21 cellular contexts compared by ENCODE assay signal in the genomic region with DNA sequence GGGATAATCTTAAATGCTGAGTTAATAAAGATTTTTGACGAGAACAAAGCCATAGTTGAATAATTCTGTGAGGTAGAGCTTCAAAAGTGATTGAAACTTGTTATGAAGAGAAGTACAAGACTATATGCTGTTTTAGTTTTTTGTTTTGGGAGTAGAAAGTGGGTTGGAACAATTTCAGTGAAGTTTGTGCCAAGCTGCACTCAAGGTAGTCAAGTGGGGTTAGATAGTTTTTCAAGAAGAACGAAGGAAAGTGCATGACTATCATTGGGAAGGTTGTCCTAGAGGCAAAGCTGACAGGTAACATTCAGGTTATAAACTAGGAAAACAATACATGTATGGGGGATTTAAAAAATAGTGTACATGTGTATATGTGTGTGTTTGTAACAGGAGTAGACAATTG.
"Had no signal": no experiment of that assay in that cellular context is flagged by ENCODE, and none has a peak within 500 bp of the region (broad histone marks: within the 10 kb centered on the region; RNA-seq: fewer than 3 reads in every experiment).

No MANE protein-coding gene starts in this region.

- H3K4me3 Mint-ChIP-seq: activated B cell treated with CpG ODN at 0.5 μM for 24 hours; activated CD4-positive, alpha-beta memory T cell treated with anti-CD3 and anti-CD28 coated beads for 36 hours; activated naive CD8-positive, alpha-beta T cell treated with anti-CD3 and anti-CD28 coated beads, Interleukin-2, amount 50 U/mL, for 24 hours; natural killer cell treated with Interleukin-12 subunit alpha and Interleukin-12 subunit beta and Interleukin-15 and Interleukin-18, amount 100 ng/mL, for 72 hours had no signal

- H3K4me3 ChIP-seq: coronary artery, esophagus muscularis mucosa, gastrocnemius medialis, left lung, lung, prostate gland, tibial artery had no signal

- ATAC-seq: activated naive CD8-positive, alpha-beta T cell treated with anti-CD3 and anti-CD28 coated beads, Interleukin-2, amount 50 U/mL, for 24 hours; gastrocnemius medialis; left lung; natural killer cell treated with Interleukin-12 subunit alpha and Interleukin-12 subunit beta and Interleukin-15 and Interleukin-18, amount 100 ng/mL, for 72 hours had no signal

- H3K9me3 ChIP-seq: esophagus muscularis mucosa, gastrocnemius medialis, left lung, prostate gland, tibial artery had no signal

- H3K36me3 ChIP-seq: esophagus muscularis mucosa, gastrocnemius medialis, left lung, prostate gland, tibial artery had no signal

- H3K27me3 ChIP-seq: esophagus muscularis mucosa, gastrocnemius medialis, left lung, tibial artery had no signal

- H3K27ac Mint-ChIP-seq: activated B cell treated with CpG ODN at 0.5 μM for 24 hours; activated CD4-positive, alpha-beta memory T cell treated with anti-CD3 and anti-CD28 coated beads for 36 hours; activated naive CD8-positive, alpha-beta T cell treated with anti-CD3 and anti-CD28 coated beads, Interleukin-2, amount 50 U/mL, for 24 hours had no signal

- H3K4me1 ChIP-seq: gastrocnemius medialis, prostate gland had no signal

- H3K9me3 Mint-ChIP-seq: activated B cell treated with CpG ODN at 0.5 μM for 24 hours; activated CD4-positive, alpha-beta memory T cell treated with anti-CD3 and anti-CD28 coated beads for 36 hours; activated naive CD8-positive, alpha-beta T cell treated with anti-CD3 and anti-CD28 coated beads, Interleukin-2, amount 50 U/mL, for 24 hours; natural killer cell treated with Interleukin-12 subunit alpha and Interleukin-12 subunit beta and Interleukin-15 and Interleukin-18, amount 100 ng/mL, for 72 hours had no signal

- H3K27ac ChIP-seq: coronary artery, esophagus muscularis mucosa, gastrocnemius medialis, left lung, prostate gland, tibial artery had no signal

- H3K27me3 Mint-ChIP-seq: activated B cell treated with CpG ODN at 0.5 μM for 24 hours; activated CD4-positive, alpha-beta memory T cell treated with anti-CD3 and anti-CD28 coated beads for 36 hours; activated naive CD8-positive, alpha-beta T cell treated with anti-CD3 and anti-CD28 coated beads, Interleukin-2, amount 50 U/mL, for 24 hours; natural killer cell treated with Interleukin-12 subunit alpha and Interleukin-12 subunit beta and Interleukin-15 and Interleukin-18, amount 100 ng/mL, for 72 hours had no signal

- DNase-seq: activated B cell treated with CpG ODN at 0.5 μM for 24 hours; activated CD4-positive, alpha-beta memory T cell treated with anti-CD3 and anti-CD28 coated beads for 36 hours; activated CD4-positive, alpha-beta T cell treated with anti-CD3 and anti-CD28 coated beads for 4 hours; activated effector memory CD4-positive, alpha-beta T cell treated with anti-CD3 and anti-CD28 coated beads, Interleukin-2, amount 50 U/mL, for 16 hours; activated naive CD4-positive, alpha-beta T cell treated with anti-CD3 and anti-CD28 coated beads, Interleukin-2, amount 50 U/mL, for 16 hours; activated naive CD8-positive, alpha-beta T cell treated with anti-CD3 and anti-CD28 coated beads, Interleukin-2, amount 50 U/mL, for 24 hours; cerebellar nuclear complex; gastrocnemius medialis; hippocampal formation; kidney glomerular epithelial cell; left lung; midbrain; stimulated activated CD4-positive, alpha-beta T cell treated with anti-CD3 and anti-CD28 coated beads, Interleukin-2, amount 100 ng/mL, for 48 hours; stimulated activated CD8-positive, alpha-beta memory T cell treated with anti-CD3 and anti-CD28 coated beads, Interleukin-4, amount 100 ng/mL, for 48 hours; stimulated activated naive CD4-positive, alpha-beta T cell; tibial artery had no signal
